9 cellular contexts compared by ENCODE assay signal in genomic region chr7:134140889-134141867, GRCh38. TPM values are rescaled to one million over a fixed set of nuclear protein-coding genes. Genes with fewer than 3 reads are reported as not detected.
DNase-seq lines count a peak whose midpoint lies in the region; ATAC-seq, FAIRE-seq and TF ChIP-seq lines count a peak whose summit lies in the region.
"Had no signal": no experiment of that assay in that cellular context is flagged by ENCODE, and none has a peak within 500 bp of the region (broad histone marks: within the 10 kb centered on the region; RNA-seq: fewer than 3 reads in every experiment).

No MANE protein-coding gene starts in this region.

- intact Hi-C loops in body of pancreas (cut with DNase I): loop anchor here (10.0 kb wide), 1 partner anchor 284 kb away; no protein-coding TSS in a partner anchor

- H3K4me1 ChIP-seq in body of pancreas: no peaks in the 10 kb centered on the region
- no peaks in the 10 kb centered on the region for H3K4me1 ChIP-seq in iPS DF 6.9 (ENCODE audit: control insufficient read depth, insufficient read depth, low read length)
- H3K4me1 ChIP-seq in small intestine (ENCODE audit: control insufficient read depth in 2 of 2, insufficient read depth in 1 of 2, low read depth in 1 of 2, low read length in 1 of 2): no peaks in the 10 kb centered on the region

- DNase-seq in D341Med (ENCODE audit: low spot score): peak; percentile 82
- DNase-seq in HT1080 (ENCODE audit: low read depth): peak; percentile 69
- DNase-seq in T-helper 2 cell: peak in 3 of 5 experiments; percentile 9 to 33 (median 25)
- DNase-seq in body of pancreas: peak; percentile 72 to 81 (median 76)
- DNase-seq in iPS DF 6.9 (ENCODE audit: low read depth, low spot score): peak; percentile 80
- DNase-seq in small intestine: peak; percentile 50

- no peak for FAIRE-seq in small intestine (lab: Jason Lieb, UNC)
- FAIRE-seq: colon had no signal

- ATAC-seq in GM19452 (IDR thresholded peaks at IDR 0.05; ENCODE audit: unreplicated experiment) (peak; percentile 72), body of pancreas (peak; percentile 84), HG02840 (IDR thresholded peaks at IDR 0.05; ENCODE audit: low FRiP score, unreplicated experiment) (no peak)

- TF ChIP-seq POLR2A in body of pancreas (IDR thresholded peaks at IDR 0.05): no peak

- WGBS in body of pancreas, 2 donors: 48 to 67% methylated on average over 12 to 18 of the region's 18 CpGs
- no CpG with 5 or more reads among the region's 18 CpGs for WGBS in iPS DF 6.9 (ENCODE audit: insufficient coverage, insufficient read length)
- 52 to 62% (median 59%) methylated on average over 18 of the region's 18 CpGs for WGBS in small intestine, 3 donors

- no peaks in the 10 kb centered on the region for H3K36me3 ChIP-seq in body of pancreas (replicated peaks in 1 of 2; ENCODE audit: insufficient read depth in 1 of 2, low read depth in 2 of 2)
- no peaks in the 10 kb centered on the region for H3K36me3 ChIP-seq in iPS DF 6.9 (ENCODE audit: control insufficient read depth, insufficient read depth, low read length)
- H3K36me3 ChIP-seq in small intestine (ENCODE audit: control insufficient read depth in 2 of 2, insufficient read depth in 2 of 2, low read length in 2 of 2): no peaks in the 10 kb centered on the region

- TF ChIP-seq CTCF in body of pancreas (IDR thresholded peaks at IDR 0.05): peak; percentile 77 to 90 (median 79)

- H3K27me3 ChIP-seq in body of pancreas (no peaks in the 10 kb centered on the region), iPS DF 6.9 (ENCODE audit: control insufficient read depth, insufficient read depth, low read length) (no peaks in the 10 kb centered on the region), small intestine (ENCODE audit: control insufficient read depth in 2 of 2, insufficient read depth in 2 of 2, low read length in 2 of 2) (no peaks in the 10 kb centered on the region)

- H3K27ac ChIP-seq in body of pancreas: no peak overlapping the region
- no peak overlapping the region for H3K27ac ChIP-seq in iPS DF 6.9 (ENCODE audit: low read length)
- no peak overlapping the region for H3K27ac ChIP-seq in small intestine (ENCODE audit: low read depth in 1 of 2, low read length in 1 of 2)

- H3K9me3 ChIP-seq in body of pancreas (no peaks in the 10 kb centered on the region), iPS DF 6.9 (ENCODE audit: control insufficient read depth, insufficient read depth, low read length) (no peaks in the 10 kb centered on the region), small intestine (ENCODE audit: control insufficient read depth, low read depth) (no peaks in the 10 kb centered on the region)

- no peak overlapping the region for H3K4me3 ChIP-seq in body of pancreas
- no peak overlapping the region for H3K4me3 ChIP-seq in iPS DF 6.9 (ENCODE audit: low read length)
- no peak overlapping the region for H3K4me3 ChIP-seq in small intestine (ENCODE audit: low read depth in 1 of 2, low read length in 2 of 2)

RNA-seq across cellular contexts. Expression of gene LRGUK, which starts 14.0 kb away (rescaled TPM):
- total RNA-seq in HT1080 (2014; rRNA removed; shearing (Covaris generic)): not detected in 2 replicates
- polyA plus RNA-seq in HT1080 (2015; cell fraction: cytosol; rRNA removed): 0.07 and 0.19 TPM in 2 replicates
- 0.35 and 0.48 TPM in 2 replicates for polyA plus RNA-seq in HT1080 (2015; cell fraction: nucleus; rRNA removed)
- total RNA-seq in body of pancreas: under 1 TPM; 0.78 to 0.99 TPM
- under 1 TPM in 1 of 3 donors, not detected in 2; 0.03 TPM for polyA plus RNA-seq in small intestine

Comparison
In these comparisons a context has a peak if more than half of its experiments do, and no peak if none do; other contexts are left out.
1. DNase-seq: peak in every context shown above with its lines; median percentile 82 in D341Med; 80 in iPS DF 6.9; 76 in body of pancreas; 69 in HT1080; 50 in small intestine; 25 in T-helper 2 cell.